ENCODE assay signal across 30 cellular contexts in genomic region chr1:100552031-100552430, GRCh38. TPM values are rescaled to one million over a fixed set of nuclear protein-coding genes. Genes with fewer than 3 reads are reported as not detected.
"Had no signal": no experiment of that assay in that cellular context is flagged by ENCODE, and none has a peak within 500 bp of the region (broad histone marks: within the 10 kb centered on the region; RNA-seq: fewer than 3 reads in every experiment).

No MANE protein-coding gene starts in this region.

- H3K27me3 ChIP-seq: dorsolateral prefrontal cortex, esophagus squamous epithelium, gastrocnemius medialis, heart right ventricle, left lung had no signal

- DNase-seq: dermis blood vessel endothelial cell; dorsolateral prefrontal cortex; effector CD4-positive, alpha-beta T cell; effector memory CD4-positive, alpha-beta T cell; erythroblast; esophagus squamous epithelium; foreskin fibroblast; foreskin melanocyte; gastrocnemius medialis; glutamatergic neuron; head of caudate nucleus; heart right ventricle; hippocampal formation; left cardiac atrium; left lung; left ventricle myocardium superior; lower lobe of right lung; mesenchymal stem cell; mucosa of descending colon; naive B cell; naive thymus-derived CD8-positive, alpha-beta T cell had no signal

- H3K4me1 Mint-ChIP-seq: mesothelial cell of epicardium; naive B cell; naive thymus-derived CD8-positive, alpha-beta T cell had no signal

- H3K4me1 ChIP-seq: esophagus squamous epithelium, gastrocnemius medialis, heart right ventricle, left lung, lower lobe of right lung had no signal

- FAIRE-seq: islet of Langerhans, keratinocyte had no signal

- H3K4me3 Mint-ChIP-seq: mesothelial cell of epicardium; naive thymus-derived CD8-positive, alpha-beta T cell had no signal

- H3K4me3 ChIP-seq: coronary artery, dorsolateral prefrontal cortex, esophagus squamous epithelium, gastrocnemius medialis, heart right ventricle, left lung, lower lobe of right lung, mucosa of descending colon had no signal

- H3K27ac ChIP-seq: coronary artery, dorsolateral prefrontal cortex, epithelial cell of prostate, esophagus squamous epithelium, gastrocnemius medialis, heart right ventricle, left lung, lower lobe of right lung had no signal

- H3K27ac Mint-ChIP-seq: mesothelial cell of epicardium; naive thymus-derived CD8-positive, alpha-beta T cell had no signal

- ATAC-seq: esophagus mucosa; gastrocnemius medialis; heart right ventricle; left cardiac atrium; left lung; left ventricle myocardium superior; lower lobe of right lung; mucosa of descending colon; naive thymus-derived CD8-positive, alpha-beta T cell had no signal

- H3K36me3 ChIP-seq: esophagus squamous epithelium, gastrocnemius medialis, heart right ventricle, left lung, lower lobe of right lung had no signal

RNA-seq across cellular contexts. Expression of gene GPR88, which starts 14.1 kb away (rescaled TPM):
- total RNA-seq: dermis blood vessel endothelial cell, esophagus mucosa, esophagus squamous epithelium, kidney epithelial cell, left ventricle myocardium superior, lower leg skin, lung microvascular endothelial cell, mesothelial cell of epicardium had no signal
- polyA plus RNA-seq: keratinocyte; naive thymus-derived CD8-positive, alpha-beta T cell had no signal
